Comparison of ENCODE assay signal across 6 cellular contexts in genomic region chr1:97258597-97258996, GRCh38.
"Had no signal": no experiment of that assay in that cellular context is flagged by ENCODE, and none has a peak within 500 bp of the region (broad histone marks: within the 10 kb centered on the region; RNA-seq: fewer than 3 reads in every experiment).

No MANE protein-coding gene starts in this region.

- H3K36me3 Mint-ChIP-seq: IgD-negative memory B cell had no signal

- DNase-seq: IMR-90, KBM-7 had no signal

- H3K4me1 Mint-ChIP-seq: IgD-negative memory B cell had no signal

- H3K4me3 ChIP-seq: K562 had no signal

- H3K27me3 Mint-ChIP-seq: IgD-negative memory B cell had no signal

- ATAC-seq: K562 had no signal

- FAIRE-seq: HTR-8/SVneo, K562 had no signal

- H3K27ac ChIP-seq: HL-60 had no signal

- H3K4me3 Mint-ChIP-seq: IgD-negative memory B cell had no signal

- H3K27ac Mint-ChIP-seq: IgD-negative memory B cell had no signal
